In genomic region chr18:3495691-3496090, GRCh38 we compare ENCODE assay signal across 1 cellular context.
TF ChIP-seq lines count a peak whose summit lies in the region.

No MANE protein-coding gene starts in this region.

TF ChIP-seq in HepG2, 621 proteins besides CTCF, POLR2A, EP300 and RAD21:
- TF ChIP-seq CREB1 (IDR thresholded peaks at IDR 0.05): peak; percentile 59
- no peak for TF ChIP-seq CREB1 (CRISPR knock-in tag; IDR thresholded peaks at IDR 0.05)
- TF ChIP-seq ZNF280D (CRISPR knock-in tag; IDR thresholded peaks at IDR 0.05): no peak
